Comparison of ENCODE assay signal across 8 cellular contexts in genomic region chr9:124645274-124645673, GRCh38.
"Had no signal": no experiment of that assay in that cellular context is flagged by ENCODE, and none has a peak within 500 bp of the region (broad histone marks: within the 10 kb centered on the region; RNA-seq: fewer than 3 reads in every experiment).

No MANE protein-coding gene starts in this region.

- H3K4me1 Mint-ChIP-seq: IgD-negative memory B cell had no signal

- H3K4me2 ChIP-seq: KMS-11 had no signal

- DNase-seq: IMR-90, KBM-7, KG1 had no signal

- H3K36me3 Mint-ChIP-seq: IgD-negative memory B cell had no signal

- H3K27ac Mint-ChIP-seq: IgD-negative memory B cell had no signal

- H3K27ac ChIP-seq: HL-60, KMS-11 had no signal

- FAIRE-seq: HepG2, HTR-8/SVneo had no signal

- H3K27me3 Mint-ChIP-seq: IgD-negative memory B cell had no signal

- ATAC-seq: HepG2 had no signal

- H3K9ac ChIP-seq: KMS-11 had no signal

- H3K4me3 Mint-ChIP-seq: IgD-negative memory B cell had no signal
